Comparison of ENCODE assay signal across 8 cellular contexts in genomic region chr4:55853484-55854046, GRCh38. TPM values are rescaled to one million over a fixed set of nuclear protein-coding genes. Genes with fewer than 3 reads are reported as not detected.
DNase-seq lines count a peak whose midpoint lies in the region; ATAC-seq, FAIRE-seq and TF ChIP-seq lines count a peak whose summit lies in the region.

Gene EXOC1 (plus strand): TSS chr4:55853648. CDS start chr4:55858324, 4,676 bp downstream.

- H3K9me3 ChIP-seq in OCI-LY7 (ENCODE audit: low read length) (peaks cover 9% of the 10 kb centered on the region), endothelial cell of umbilical vein (replicated peaks; ENCODE audit: control insufficient read depth, insufficient read depth, low read length) (no peaks in the 10 kb centered on the region)

- H3K9me2 ChIP-seq in OCI-LY7 (ENCODE audit: insufficient read depth, low read length) = no peaks in the 10 kb centered on the region

- peaks cover 16 to 22% of the 10 kb centered on the region in 2 experiments for H3K27me3 ChIP-seq in endothelial cell of umbilical vein (ENCODE audit: control insufficient read depth in 2 of 2, insufficient read depth in 2 of 2, low read length in 2 of 2)

- POLR2A ChIA-PET in OCI-LY7 (lab: Charles Lee) (interaction anchor here (0.6 to 2.1 kb wide), 6 partner anchors 10 to 534 kb away, joined by 3 to 8 read pairs (median 3); partner anchors contain the start of gene AASDH), endothelial cell of umbilical vein (lab: Charles Lee) (interaction anchor here (0.6 to 1.3 kb wide), 2 partner anchors 12 to 559 kb away, joined by 3 to 6 read pairs; no protein-coding TSS in a partner anchor)

- dilution Hi-C loops in endothelial cell of umbilical vein (cut with MboI; ENCODE audit: extremely low pct_ligation_motif_present, low sequenced_read_pairs) = no loop called here

- intact Hi-C loops in OCI-LY7 (cut with micrococcal nuclease; ENCODE audit: unreplicated experiment) (loop anchor here (2.0 to 5.0 kb wide), 3 partner anchors 95 to 506 kb away; partner anchors contain the start of genes CEP135, CLOCK and SRD5A3), endothelial cell of umbilical vein (cut with micrococcal nuclease) (loop anchor here (1.0 to 2.0 kb wide), 4 partner anchors 13 to 307 kb away; partner anchors contain the start of genes CEP135 and CLOCK)

- H3K4me3 ChIP-seq in OCI-LY7 (ENCODE audit: low read depth, low read length, poor library complexity, severe bottlenecking) (peak within 1 kb of the TSS; percentile 95), endothelial cell of umbilical vein (replicated peaks in 1 of 3; ENCODE audit: insufficient read depth in 1 of 3, low read depth in 1 of 3, low read length in 3 of 3) (peak within 1 kb of the TSS; percentile 59 to 79 (median 64))

- peak; percentile 97 for ATAC-seq in GM21526 (IDR thresholded peaks at IDR 0.05; ENCODE audit: low FRiP score, unreplicated experiment)

- peak within 1 kb of the TSS; percentile 26 for H3K27ac ChIP-seq in OCI-LY7 (ENCODE audit: low read depth, low read length, poor library complexity, severe bottlenecking)
- H3K27ac ChIP-seq in endothelial cell of umbilical vein (ENCODE audit: insufficient read depth, low read depth, low read length) = peak within 1 kb of the TSS; percentile 51

- H3K36me3 ChIP-seq in OCI-LY7 (ENCODE audit: insufficient read depth, low read length) (peaks cover 11% of the 10 kb centered on the region), endothelial cell of umbilical vein (ENCODE audit: control insufficient read depth in 2 of 2, extremely low read depth in 1 of 2, insufficient read depth in 2 of 2, low read length in 2 of 2) (peaks cover 0 to 2% of the 10 kb centered on the region in 2 experiments)

- DNase-seq in D721Med (ENCODE audit: insufficient read length, low spot score) = peak; percentile 46
- peak; percentile 31 for DNase-seq in HuH-7.5 (ENCODE audit: low spot score)
- DNase-seq in OCI-LY7 (ENCODE audit: low spot score) = peak; percentile 97
- peak; percentile 97 for DNase-seq in activated T-cell treated with anti-CD3 and anti-CD28 coated beads for 1 hour (ENCODE audit: low read depth)
- peak; percentile 97 for DNase-seq in endothelial cell of umbilical vein (ENCODE audit: low read depth, low spot score)
- peak; percentile 98 for DNase-seq in midbrain (lab: John Stamatoyannopoulos, UW)
- peak; percentile 93 to 94 for DNase-seq in stimulated activated CD8-positive, alpha-beta memory T cell treated with anti-CD3 and anti-CD28 coated beads, Interleukin-2, amount 100 ng/mL, for 1 hour (ENCODE audit: low read depth in 2 of 2)

- H4K20me1 ChIP-seq in OCI-LY7 (ENCODE audit: insufficient read depth, low read length) (peaks cover 4% of the 10 kb centered on the region; the same call in 1 of the 2 replicates), endothelial cell of umbilical vein (replicated peaks; ENCODE audit: control insufficient read depth, extremely low read depth, insufficient read depth, low read length) (no peaks in the 10 kb centered on the region)

- BruUV-seq in OCI-LY7 (replicated peaks; lab: Mats Ljungman, UMichigan) = no TSS peak
- no TSS peak for BruUV-seq in endothelial cell of umbilical vein (replicated peaks; lab: Mats Ljungman, UMichigan)

- FAIRE-seq in D721Med (lab: Jason Lieb, UNC) = no peak
- peak; percentile 95 for FAIRE-seq in endothelial cell of umbilical vein (lab: Jason Lieb, UNC)

- peak within 1 kb of the TSS; percentile 83 for H3K9ac ChIP-seq in endothelial cell of umbilical vein (replicated peaks; ENCODE audit: extremely low read depth, insufficient read depth, low read length)

- H3K9me1 ChIP-seq in endothelial cell of umbilical vein (replicated peaks; ENCODE audit: control insufficient read depth, extremely low read depth, insufficient read depth, low read length) = no peaks in the 10 kb centered on the region

- peak; percentile 83 for TF ChIP-seq POLR2A in endothelial cell of umbilical vein (IDR thresholded peaks at IDR 0.05; ENCODE audit: low read depth, low read length)

- TF ChIP-seq CTCF in D721Med (IDR thresholded peaks at IDR 0.05; ENCODE audit: insufficient read depth, missing control alignments) = no peak
- no peak for TF ChIP-seq CTCF in OCI-LY7 (conservative IDR thresholded peaks at IDR 0.05; ENCODE audit: low read length)
- no peak for TF ChIP-seq CTCF in endothelial cell of umbilical vein (IDR thresholded peaks at IDR 0.05; ENCODE audit: extremely low read depth in 1 of 2, insufficient read depth in 1 of 2, low read depth in 1 of 2, low read length in 2 of 2)

- CTCF ChIA-PET in OCI-LY7 (lab: Charles Lee; ENCODE audit: unreplicated experiment) = no interaction called here
- CTCF ChIA-PET in endothelial cell of umbilical vein (lab: Charles Lee) = interaction anchor here (2.7 kb wide), 1 partner anchor 13 kb away, joined by 22 read pairs; no protein-coding TSS in a partner anchor

- peak within 1 kb of the TSS; percentile 85 for H3K4me2 ChIP-seq in OCI-LY7 (ENCODE audit: low read length)
- peak within 1 kb of the TSS; percentile 61 for H3K4me2 ChIP-seq in endothelial cell of umbilical vein (ENCODE audit: insufficient read depth, low read length)

- peak within 1 kb of the TSS; percentile 96 for H2AFZ ChIP-seq in OCI-LY7 (ENCODE audit: low read length)
- peak within 1 kb of the TSS; percentile 70 for H2AFZ ChIP-seq in endothelial cell of umbilical vein (ENCODE audit: low read depth, low read length)

- peaks cover 28% of the 10 kb centered on the region; the same call in 1 of the 2 replicates for H3K79me2 ChIP-seq in OCI-LY7 (ENCODE audit: insufficient read depth, low read depth, low read length)
- peaks cover 20% of the 10 kb centered on the region for H3K79me2 ChIP-seq in endothelial cell of umbilical vein (ENCODE audit: control insufficient read depth, insufficient read depth, low read length)

- H3K4me1 ChIP-seq in OCI-LY7 (ENCODE audit: insufficient read depth, low read length, poor library complexity, severe bottlenecking) = peaks cover 17% of the 10 kb centered on the region
- H3K4me1 ChIP-seq in endothelial cell of umbilical vein (ENCODE audit: control insufficient read depth, extremely low read depth, insufficient read depth, low read length) = peaks cover 8% of the 10 kb centered on the region

TF ChIP-seq in endothelial cell of umbilical vein, 7 proteins besides CTCF, POLR2A, EP300 and RAD21:
- TF ChIP-seq JUN (IDR thresholded peaks at IDR 0.05; ENCODE audit: borderline replicate concordance, insufficient read depth, insufficient read length, low read depth) (no peak), MYC (IDR thresholded peaks at IDR 0.05; ENCODE audit: low read depth, low read length) (no peak), POLR2AphosphoS5 (IDR thresholded peaks at IDR 0.05; ENCODE audit: insufficient read depth, low read depth, low read length) (peak; percentile 63), FOS (IDR thresholded peaks at IDR 0.05; ENCODE audit: borderline replicate concordance, insufficient read depth, low read length) (no peak), MAX (IDR thresholded peaks at IDR 0.05; ENCODE audit: insufficient read depth, insufficient read length) (peak; percentile 91), GATA2 (IDR thresholded peaks at IDR 0.05; ENCODE audit: insufficient read depth, insufficient read length, low read depth, low read length) (no peak), EZH2 (IDR thresholded peaks at IDR 0.05; ENCODE audit: borderline replicate concordance, low read depth, low read length, severe bottlenecking) (no peak)

RNA-seq across cellular contexts. Expression of gene EXOC1, which starts in this region (rescaled TPM):
- total RNA-seq in OCI-LY7 (2014; rRNA removed; shearing (Covaris generic)) = 23.7 and 29.1 TPM in 2 replicates
- 33.5 and 37.0 TPM in 2 replicates for total RNA-seq in OCI-LY7 (2022)
- 30.5 and 33.3 TPM in 2 replicates for total RNA-seq in endothelial cell of umbilical vein
- 9.1 and 11.6 TPM in 2 replicates for polyA plus RNA-seq in endothelial cell of umbilical vein
- polyA plus RNA-seq in endothelial cell of umbilical vein (2011; cell fraction: cytosol; rRNA removed) = 17.9 and 18.2 TPM in 2 replicates
- polyA plus RNA-seq in endothelial cell of umbilical vein (2011; cell fraction: nucleus; rRNA removed) = 43.9 and 49.2 TPM in 2 replicates
- 29.5 and 41.6 TPM in 2 replicates for polyA plus RNA-seq in endothelial cell of umbilical vein (2012)
- 25.5 and 32.7 TPM in 2 replicates for polyA minus RNA-seq in endothelial cell of umbilical vein
- polyA minus RNA-seq in endothelial cell of umbilical vein (2011; cell fraction: cytosol; rRNA and poly(A)+ RNA removed) = 2.9 TPM
- polyA minus RNA-seq in endothelial cell of umbilical vein (2011; cell fraction: nucleus; rRNA and poly(A)+ RNA removed) = 25.2 and 25.5 TPM in 2 replicates

Comparison
In these comparisons a context has a peak if more than half of its experiments do, and no peak if none do; other contexts are left out.
1. Peak in every context shown above with its lines: DNase-seq, ATAC-seq, H3K4me3 ChIP-seq and H3K27ac ChIP-seq.
2. DNase-seq: peak in every context shown above with its lines; median percentile 98 in midbrain; 97 in OCI-LY7; 97 in activated T-cell treated with anti-CD3 and anti-CD28 coated beads for 1 hour; 97 in endothelial cell of umbilical vein; 94 in stimulated activated CD8-positive, alpha-beta memory T cell treated with anti-CD3 and anti-CD28 coated beads, Interleukin-2, amount 100 ng/mL, for 1 hour; 46 in D721Med; 31 in HuH-7.5.